In genomic region chr19:19485161-19485997, GRCh38 we compare ENCODE assay signal across 11 cellular contexts. TPM values are rescaled to one million over a fixed set of nuclear protein-coding genes. Genes with fewer than 3 reads are reported as not detected.
DNase-seq lines count a peak whose midpoint lies in the region; ATAC-seq and TF ChIP-seq lines count a peak whose summit lies in the region.
"Had no signal": no experiment of that assay in that cellular context is flagged by ENCODE, and none has a peak within 500 bp of the region (broad histone marks: within the 10 kb centered on the region; RNA-seq: fewer than 3 reads in every experiment).

No MANE protein-coding gene starts in this region.

- POLR2A ChIA-PET in activated CD4-positive, alpha-beta memory T cell treated with anti-CD3 and anti-CD28 coated beads for 36 hours (lab: Charles Lee), result no interaction called here

- H3K36me3 ChIP-seq in heart right ventricle, result peaks cover 0 to 43% (median 0%) of the 10 kb centered on the region in 9 donors

- no peak for TF ChIP-seq CTCF in heart right ventricle (IDR thresholded peaks at IDR 0.05)

- ATAC-seq in heart right ventricle, result peak in 3 of 8 donors; percentile 3 to 10 (median 4)
- no peak for ATAC-seq in stimulated activated effector memory CD8-positive, alpha-beta T cell treated with anti-CD3 and anti-CD28 coated beads, Interleukin-12 subunit alpha, Interleukin-12 subunit beta, amount 100 ng/mL, for 72 hours

- no peak overlapping the region for H3K4me3 ChIP-seq in heart right ventricle

- H3K9me3 ChIP-seq in heart right ventricle, result no peaks in the 10 kb centered on the region

- no peaks in the 10 kb centered on the region for H3K27me3 ChIP-seq in heart right ventricle

- no peak for DNase-seq in activated naive CD4-positive, alpha-beta T cell treated with anti-CD3 and anti-CD28 coated beads, Interleukin-2, amount 10 ng/mL, durations not matched to agents 7 days and 5 days
- DNase-seq in activated naive CD4-positive, alpha-beta T cell treated with anti-CD3 and anti-CD28 coated beads, Interleukin-2, amount 50 U/mL, for 16 hours, result no peak
- no peak for DNase-seq in activated CD4-positive, alpha-beta memory T cell treated with anti-CD3 and anti-CD28 coated beads for 36 hours
- DNase-seq in heart right ventricle (peak in 1 of 2 donors; percentile 23), NCI-H2227 (lab: John Stamatoyannopoulos, UW; ENCODE audit: unreplicated experiment) (no peak), NCI-H1048 (lab: John Stamatoyannopoulos, UW) (no peak), NCI-H510A treated with DMSO at 0.1 percent for 48 hours (lab: John Stamatoyannopoulos, UW) (no peak)
- no peak for DNase-seq in stimulated activated effector memory CD8-positive, alpha-beta T cell treated with anti-CD3 and anti-CD28 coated beads, Interleukin-12 subunit alpha, Interleukin-12 subunit beta, amount 100 ng/mL, for 72 hours (ENCODE audit: low spot score in 2 of 2)
- DNase-seq: activated effector memory CD4-positive, alpha-beta T cell treated with Interleukin-2 at 50 U/mL for 16 hours; foreskin melanocyte had no signal

- peak overlapping the region in 7 of 10 donors; percentile 19 to 53 (median 39) for H3K27ac ChIP-seq in heart right ventricle
- H3K27ac ChIP-seq: C4-2B had no signal

- WGBS in heart right ventricle, 2 donors, result 65 to 69% methylated on average over 15 of the region's 15 CpGs

- no peak overlapping the region for H3K4me3 Mint-ChIP-seq in activated naive CD4-positive, alpha-beta T cell treated with anti-CD3 and anti-CD28 coated beads, Interleukin-2, amount 10 ng/mL, durations not matched to agents 7 days and 5 days
- no peak overlapping the region for H3K4me3 Mint-ChIP-seq in activated CD4-positive, alpha-beta memory T cell treated with anti-CD3 and anti-CD28 coated beads for 36 hours
- no peak overlapping the region for H3K4me3 Mint-ChIP-seq in stimulated activated effector memory CD8-positive, alpha-beta T cell treated with anti-CD3 and anti-CD28 coated beads, Interleukin-12 subunit alpha, Interleukin-12 subunit beta, amount 100 ng/mL, for 72 hours

- peak overlapping the region; percentile 84 for H3K27ac Mint-ChIP-seq in activated naive CD4-positive, alpha-beta T cell treated with anti-CD3 and anti-CD28 coated beads, Interleukin-2, amount 10 ng/mL, durations not matched to agents 7 days and 5 days
- H3K27ac Mint-ChIP-seq in activated CD4-positive, alpha-beta memory T cell treated with anti-CD3 and anti-CD28 coated beads for 36 hours, result peak overlapping the region; percentile 49
- peak overlapping the region; percentile 97 for H3K27ac Mint-ChIP-seq in stimulated activated effector memory CD8-positive, alpha-beta T cell treated with anti-CD3 and anti-CD28 coated beads, Interleukin-12 subunit alpha, Interleukin-12 subunit beta, amount 100 ng/mL, for 72 hours

- H3K4me1 ChIP-seq in heart right ventricle, result peaks cover 20 to 71% (median 49%) of the 10 kb centered on the region in 9 donors

- H3K4me1 Mint-ChIP-seq in activated naive CD4-positive, alpha-beta T cell treated with anti-CD3 and anti-CD28 coated beads, Interleukin-2, amount 10 ng/mL, durations not matched to agents 7 days and 5 days, result peaks cover 67% of the 10 kb centered on the region
- peaks cover 69% of the 10 kb centered on the region for H3K4me1 Mint-ChIP-seq in activated CD4-positive, alpha-beta memory T cell treated with anti-CD3 and anti-CD28 coated beads for 36 hours (ENCODE audit: low read depth)
- peaks cover 77% of the 10 kb centered on the region for H3K4me1 Mint-ChIP-seq in stimulated activated effector memory CD8-positive, alpha-beta T cell treated with anti-CD3 and anti-CD28 coated beads, Interleukin-12 subunit alpha, Interleukin-12 subunit beta, amount 100 ng/mL, for 72 hours

- H3K36me3 Mint-ChIP-seq in activated naive CD4-positive, alpha-beta T cell treated with anti-CD3 and anti-CD28 coated beads, Interleukin-2, amount 10 ng/mL, durations not matched to agents 7 days and 5 days, result peaks cover 27% of the 10 kb centered on the region
- peaks cover under 1% of the 10 kb centered on the region for H3K36me3 Mint-ChIP-seq in activated CD4-positive, alpha-beta memory T cell treated with anti-CD3 and anti-CD28 coated beads for 36 hours
- peaks cover 48% of the 10 kb centered on the region for H3K36me3 Mint-ChIP-seq in stimulated activated effector memory CD8-positive, alpha-beta T cell treated with anti-CD3 and anti-CD28 coated beads, Interleukin-12 subunit alpha, Interleukin-12 subunit beta, amount 100 ng/mL, for 72 hours

- CTCF ChIA-PET in activated naive CD4-positive, alpha-beta T cell treated with anti-CD3 and anti-CD28 coated beads, Interleukin-2, amount 10 ng/mL, durations not matched to agents 7 days and 5 days (lab: Charles Lee), result no interaction called here
- CTCF ChIA-PET in activated CD4-positive, alpha-beta memory T cell treated with anti-CD3 and anti-CD28 coated beads for 36 hours (lab: Charles Lee), result no interaction called here

- no peaks in the 10 kb centered on the region for H3K27me3 Mint-ChIP-seq in activated naive CD4-positive, alpha-beta T cell treated with anti-CD3 and anti-CD28 coated beads, Interleukin-2, amount 10 ng/mL, durations not matched to agents 7 days and 5 days
- H3K27me3 Mint-ChIP-seq in activated CD4-positive, alpha-beta memory T cell treated with anti-CD3 and anti-CD28 coated beads for 36 hours, result no peaks in the 10 kb centered on the region

- intact Hi-C loops in activated CD4-positive, alpha-beta memory T cell treated with anti-CD3 and anti-CD28 coated beads for 36 hours (cut with micrococcal nuclease), result no loop called here
- intact Hi-C loops in heart right ventricle (cut with DNase I), result loop anchor here in 3 of 10 donors (5.0 to 10.0 kb wide), 3 partner anchors 78 to 98 kb away; partner anchors contain the start of gene GATAD2A (in 2 of the 3)

- no peaks in the 10 kb centered on the region for H3K9me3 Mint-ChIP-seq in activated naive CD4-positive, alpha-beta T cell treated with anti-CD3 and anti-CD28 coated beads, Interleukin-2, amount 10 ng/mL, durations not matched to agents 7 days and 5 days
- H3K9me3 Mint-ChIP-seq in activated CD4-positive, alpha-beta memory T cell treated with anti-CD3 and anti-CD28 coated beads for 36 hours, result no peaks in the 10 kb centered on the region
- H3K9me3 Mint-ChIP-seq in stimulated activated effector memory CD8-positive, alpha-beta T cell treated with anti-CD3 and anti-CD28 coated beads, Interleukin-12 subunit alpha, Interleukin-12 subunit beta, amount 100 ng/mL, for 72 hours, result no peaks in the 10 kb centered on the region

RNA-seq across cellular contexts. Expression of gene TSSK6, which starts 30.0 kb away (rescaled TPM):
- 1 to 10 TPM; 3.1 to 4.7 TPM for total RNA-seq in activated CD4-positive, alpha-beta memory T cell treated with anti-CD3 and anti-CD28 coated beads for 36 hours
- 1 to 10 TPM in 1 of 10 donors, under 1 TPM in 8, not detected in 1; 0.23 to 1.2 (median 0.45) TPM for total RNA-seq in heart right ventricle
- polyA plus RNA-seq in heart right ventricle, result under 1 TPM; 0.29 to 0.49 TPM

RNA-seq across cellular contexts. Expression of gene NDUFA13, which starts 30.6 kb away (rescaled TPM):
- 100 to 1,000 TPM; 365 to 374 TPM for total RNA-seq in activated CD4-positive, alpha-beta memory T cell treated with anti-CD3 and anti-CD28 coated beads for 36 hours
- total RNA-seq in heart right ventricle, result 1,000 to 10,000 TPM in 9 of 10 donors, 100 to 1,000 TPM in 1; 856 to 1,274 (median 1,129) TPM
- 1,000 to 10,000 TPM; 1,172 to 1,278 TPM for polyA plus RNA-seq in heart right ventricle

RNA-seq across cellular contexts. Expression of gene YJEFN3, which starts 43.3 kb away (rescaled TPM):
- 1 to 10 TPM; 6.9 to 8.2 TPM for total RNA-seq in activated CD4-positive, alpha-beta memory T cell treated with anti-CD3 and anti-CD28 coated beads for 36 hours
- total RNA-seq in heart right ventricle, result 1 to 10 TPM; 2.1 to 4.1 (median 2.4) TPM
- polyA plus RNA-seq in heart right ventricle, result 10 to 100 TPM in 1 of 2 donors, 1 to 10 TPM in 1; 4.0 to 13.1 TPM

RNA-seq across cellular contexts. Expression of gene CILP2, which starts 52.7 kb away (rescaled TPM):
- under 1 TPM; 0.44 to 0.50 TPM for total RNA-seq in activated CD4-positive, alpha-beta memory T cell treated with anti-CD3 and anti-CD28 coated beads for 36 hours
- under 1 TPM in 8 of 10 donors, not detected in 2; 0.09 to 0.61 (median 0.23) TPM for total RNA-seq in heart right ventricle
- under 1 TPM; 0.07 to 0.23 TPM for polyA plus RNA-seq in heart right ventricle
